1 cellular context compared by ENCODE assay signal in the genomic region with DNA sequence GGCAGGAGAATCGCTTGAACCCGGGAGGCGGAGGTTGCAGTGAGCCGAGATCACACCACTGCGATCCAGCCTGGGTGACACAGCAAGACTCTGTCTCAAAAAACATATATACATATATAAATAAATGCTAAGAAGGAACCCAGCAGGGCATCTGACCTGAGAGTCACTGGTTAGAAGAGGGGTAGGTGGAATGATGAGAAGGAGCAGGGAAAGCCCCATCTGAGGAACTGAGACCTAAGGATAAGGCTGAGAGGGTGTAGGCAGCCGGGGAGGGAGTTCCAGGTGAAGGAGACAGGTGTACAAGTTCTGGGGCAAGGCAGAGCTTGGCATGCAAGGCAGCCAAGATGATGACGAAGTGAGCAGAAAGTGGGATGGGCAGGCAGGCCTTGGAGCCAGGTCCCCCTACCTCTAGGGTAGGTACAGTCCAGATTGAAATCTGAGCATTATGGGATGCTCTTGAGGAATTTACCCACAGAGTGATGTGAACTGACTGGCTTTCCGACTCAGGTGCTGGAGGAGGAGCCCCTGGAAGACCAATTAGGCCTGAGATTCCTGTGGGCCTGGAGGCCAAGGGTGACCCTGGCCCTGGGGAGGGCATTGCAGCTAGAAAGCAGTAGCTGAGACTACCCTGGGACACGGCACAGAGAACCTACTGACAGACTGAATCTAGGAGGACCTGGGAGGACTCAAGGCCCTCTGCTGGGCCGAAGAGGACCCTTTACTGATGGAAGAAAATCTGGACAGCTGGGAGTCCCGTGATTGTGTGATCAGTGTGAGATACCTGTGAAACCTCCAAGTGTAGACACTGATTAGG.
TF ChIP-seq lines count a peak whose summit lies in the region.

No MANE protein-coding gene starts in this region.

TF ChIP-seq in HCT116, 20 proteins besides CTCF, POLR2A, EP300 and RAD21:
- TF ChIP-seq SIN3A (IDR thresholded peaks at IDR 0.05; ENCODE audit: low read depth) (no peak), POLR2AphosphoS5 (IDR thresholded peaks at IDR 0.05; ENCODE audit: low read depth, low read length) (no peak), CBX3 (IDR thresholded peaks at IDR 0.05; ENCODE audit: low read depth) (no peak), SP1 (IDR thresholded peaks at IDR 0.05; ENCODE audit: low read depth) (no peak), ZFX (IDR thresholded peaks at IDR 0.05) (no peak), YY1 (IDR thresholded peaks at IDR 0.05; ENCODE audit: extremely low read depth, insufficient replicate concordance, low read depth, low read length) (no peak), JUND (IDR thresholded peaks at IDR 0.05) (no peak), CEBPB (IDR thresholded peaks at IDR 0.05; ENCODE audit: low read depth) (no peak), SRF (IDR thresholded peaks at IDR 0.05; ENCODE audit: low read depth) (no peak), EZH2 (IDR thresholded peaks at IDR 0.05) (no peak), EZH2phosphoT487 (IDR thresholded peaks at IDR 0.05; ENCODE audit: borderline replicate concordance) (no peak), ZNF274 (IDR thresholded peaks at IDR 0.05; ENCODE audit: low read depth, low read length) (no peak), ELF1 (IDR thresholded peaks at IDR 0.05; ENCODE audit: borderline replicate concordance, low read depth) (no peak), TCF7L2 (IDR thresholded peaks at IDR 0.05; ENCODE audit: borderline replicate concordance, extremely low read depth, insufficient read depth, insufficient read length) (no peak)
- TF ChIP-seq, protein P1, sequence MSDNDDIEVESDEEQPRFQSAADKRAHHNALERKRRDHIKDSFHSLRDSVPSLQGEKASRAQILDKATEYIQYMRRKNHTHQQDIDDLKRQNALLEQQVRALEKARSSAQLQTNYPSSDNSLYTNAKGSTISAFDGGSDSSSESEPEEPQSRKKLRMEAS (IDR thresholded peaks at IDR 0.05): no peak
- TF ChIP-seq, protein P2, sequence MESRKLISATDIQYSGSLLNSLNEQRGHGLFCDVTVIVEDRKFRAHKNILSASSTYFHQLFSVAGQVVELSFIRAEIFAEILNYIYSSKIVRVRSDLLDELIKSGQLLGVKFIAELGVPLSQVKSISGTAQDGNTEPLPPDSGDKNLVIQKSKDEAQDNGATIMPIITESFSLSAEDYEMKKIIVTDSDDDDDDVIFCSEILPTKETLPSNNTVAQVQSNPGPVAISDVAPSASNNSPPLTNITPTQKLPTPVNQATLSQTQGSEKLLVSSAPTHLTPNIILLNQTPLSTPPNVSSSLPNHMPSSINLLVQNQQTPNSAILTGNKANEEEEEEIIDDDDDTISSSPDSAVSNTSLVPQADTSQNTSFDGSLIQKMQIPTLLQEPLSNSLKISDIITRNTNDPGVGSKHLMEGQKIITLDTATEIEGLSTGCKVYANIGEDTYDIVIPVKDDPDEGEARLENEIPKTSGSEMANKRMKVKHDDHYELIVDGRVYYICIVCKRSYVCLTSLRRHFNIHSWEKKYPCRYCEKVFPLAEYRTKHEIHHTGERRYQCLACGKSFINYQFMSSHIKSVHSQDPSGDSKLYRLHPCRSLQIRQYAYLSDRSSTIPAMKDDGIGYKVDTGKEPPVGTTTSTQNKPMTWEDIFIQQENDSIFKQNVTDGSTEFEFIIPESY (IDR thresholded peaks at IDR 0.05; ENCODE audit: extremely low read depth, insufficient replicate concordance, low read length): no peak
- TF ChIP-seq, protein P3, sequence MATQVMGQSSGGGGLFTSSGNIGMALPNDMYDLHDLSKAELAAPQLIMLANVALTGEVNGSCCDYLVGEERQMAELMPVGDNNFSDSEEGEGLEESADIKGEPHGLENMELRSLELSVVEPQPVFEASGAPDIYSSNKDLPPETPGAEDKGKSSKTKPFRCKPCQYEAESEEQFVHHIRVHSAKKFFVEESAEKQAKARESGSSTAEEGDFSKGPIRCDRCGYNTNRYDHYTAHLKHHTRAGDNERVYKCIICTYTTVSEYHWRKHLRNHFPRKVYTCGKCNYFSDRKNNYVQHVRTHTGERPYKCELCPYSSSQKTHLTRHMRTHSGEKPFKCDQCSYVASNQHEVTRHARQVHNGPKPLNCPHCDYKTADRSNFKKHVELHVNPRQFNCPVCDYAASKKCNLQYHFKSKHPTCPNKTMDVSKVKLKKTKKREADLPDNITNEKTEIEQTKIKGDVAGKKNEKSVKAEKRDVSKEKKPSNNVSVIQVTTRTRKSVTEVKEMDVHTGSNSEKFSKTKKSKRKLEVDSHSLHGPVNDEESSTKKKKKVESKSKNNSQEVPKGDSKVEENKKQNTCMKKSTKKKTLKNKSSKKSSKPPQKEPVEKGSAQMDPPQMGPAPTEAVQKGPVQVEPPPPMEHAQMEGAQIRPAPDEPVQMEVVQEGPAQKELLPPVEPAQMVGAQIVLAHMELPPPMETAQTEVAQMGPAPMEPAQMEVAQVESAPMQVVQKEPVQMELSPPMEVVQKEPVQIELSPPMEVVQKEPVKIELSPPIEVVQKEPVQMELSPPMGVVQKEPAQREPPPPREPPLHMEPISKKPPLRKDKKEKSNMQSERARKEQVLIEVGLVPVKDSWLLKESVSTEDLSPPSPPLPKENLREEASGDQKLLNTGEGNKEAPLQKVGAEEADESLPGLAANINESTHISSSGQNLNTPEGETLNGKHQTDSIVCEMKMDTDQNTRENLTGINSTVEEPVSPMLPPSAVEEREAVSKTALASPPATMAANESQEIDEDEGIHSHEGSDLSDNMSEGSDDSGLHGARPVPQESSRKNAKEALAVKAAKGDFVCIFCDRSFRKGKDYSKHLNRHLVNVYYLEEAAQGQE (IDR thresholded peaks at IDR 0.05; ENCODE audit: low read depth): no peak
- TF ChIP-seq, protein P4, sequence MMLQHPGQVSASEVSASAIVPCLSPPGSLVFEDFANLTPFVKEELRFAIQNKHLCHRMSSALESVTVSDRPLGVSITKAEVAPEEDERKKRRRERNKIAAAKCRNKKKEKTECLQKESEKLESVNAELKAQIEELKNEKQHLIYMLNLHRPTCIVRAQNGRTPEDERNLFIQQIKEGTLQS (IDR thresholded peaks at IDR 0.05): no peak
